In genomic region chr11:794013-794765, GRCh38 we compare ENCODE assay signal across 1 cellular context.
TF ChIP-seq lines count a peak whose summit lies in the region.

No MANE protein-coding gene starts in this region.

TF ChIP-seq in H1, 55 proteins besides CTCF, POLR2A, EP300 and RAD21:
- TF ChIP-seq NRF1 (IDR thresholded peaks at IDR 0.05; ENCODE audit: low read depth, low read length) (no peak), ASH2L (IDR thresholded peaks at IDR 0.05; ENCODE audit: low read length) (no peak), HDAC6 (IDR thresholded peaks at IDR 0.05; ENCODE audit: low read depth, low read length) (no peak), SP1 (IDR thresholded peaks at IDR 0.05; ENCODE audit: low read depth, low read length) (no peak), SAP30 (IDR thresholded peaks at IDR 0.05; ENCODE audit: insufficient read depth, insufficient replicate concordance, low read length) (no peak), TBP (IDR thresholded peaks at IDR 0.05; ENCODE audit: low read depth, low read length) (no peak), CBX8 (IDR thresholded peaks at IDR 0.05; ENCODE audit: borderline replicate concordance, low read depth, low read length) (no peak), TCF12 (IDR thresholded peaks at IDR 0.05; ENCODE audit: low read depth, low read length) (no peak), TEAD4 (IDR thresholded peaks at IDR 0.05; ENCODE audit: low read depth, low read length) (no peak), TAF1 (IDR thresholded peaks at IDR 0.05; ENCODE audit: low read depth, low read length) (no peak), PHF8 (conservative IDR thresholded peaks at IDR 0.05; ENCODE audit: low read depth, low read length) (no peak), YY1 (IDR thresholded peaks at IDR 0.05; ENCODE audit: low read depth, low read length) (no peak)
